ENCODE assay signal across 1 cellular context in genomic region chr12:10501031-10501430, GRCh38.
TF ChIP-seq lines count a peak whose summit lies in the region.

No MANE protein-coding gene starts in this region.

TF ChIP-seq in IMR-90, 13 proteins besides CTCF, POLR2A, EP300 and RAD21 (continued from another document):
- no peak for TF ChIP-seq ELK1 (IDR thresholded peaks at IDR 0.05; ENCODE audit: borderline replicate concordance, low read depth, low read length)
- TF ChIP-seq RFX5 (IDR thresholded peaks at IDR 0.05; ENCODE audit: low read depth, low read length): no peak
- TF ChIP-seq SMC3 (IDR thresholded peaks at IDR 0.05; ENCODE audit: low read depth, low read length): no peak
- no peak for TF ChIP-seq MAFK (IDR thresholded peaks at IDR 0.05; ENCODE audit: low read depth, low read length)
- no peak for TF ChIP-seq CEBPB (IDR thresholded peaks at IDR 0.05; ENCODE audit: low read depth, low read length)
TF ChIP-seq in IMR-90: peak in this region for 0.
